ENCODE assay signal across 8 cellular contexts in genomic region chr3:47380601-47381316, GRCh38. TPM values are rescaled to one million over a fixed set of nuclear protein-coding genes. Genes with fewer than 3 reads are reported as not detected.
DNase-seq lines count a peak whose midpoint lies in the region; ATAC-seq and TF ChIP-seq lines count a peak whose summit lies in the region.

PTPN23 (plus strand) TSS chr3:47381021; CDS start chr3:47381097, 76 bp downstream.

- H3K27me3 ChIP-seq in ACC112 (ENCODE audit: insufficient read depth, low read length) (no peaks in the 10 kb centered on the region), breast epithelium (no peaks in the 10 kb centered on the region), iPS-18a (ENCODE audit: control insufficient read depth, insufficient read depth, low read length) (no peaks in the 10 kb centered on the region), skeletal muscle tissue (ENCODE audit: control insufficient read depth in 3 of 3, insufficient read depth in 3 of 3, low read length in 3 of 3) (no peaks in the 10 kb centered on the region)

- TF ChIP-seq CTCF in VCaP (conservative IDR thresholded peaks at IDR 0.05) (no peak), breast epithelium (IDR thresholded peaks at IDR 0.05) (no peak)

- intact Hi-C loops in breast epithelium (cut with DNase I; ENCODE audit: low total_unique reads): no loop called here

- H3K4me1 ChIP-seq in ACC112 (ENCODE audit: control insufficient read depth, insufficient read depth, low read length, unreplicated experiment): peaks cover 17% of the 10 kb centered on the region
- H3K4me1 ChIP-seq in breast epithelium: peaks cover 0 to 9% of the 10 kb centered on the region in 2 donors
- peaks cover 10% of the 10 kb centered on the region for H3K4me1 ChIP-seq in iPS-18a (ENCODE audit: control insufficient read depth, low read depth, low read length)
- peaks cover 32 to 50% (median 41%) of the 10 kb centered on the region in 3 donors for H3K4me1 ChIP-seq in skeletal muscle tissue (ENCODE audit: control insufficient read depth in 3 of 3, insufficient read depth in 3 of 3, low read length in 3 of 3)

- no peaks in the 10 kb centered on the region for H3K36me3 ChIP-seq in ACC112 (ENCODE audit: insufficient read depth, low read length)
- H3K36me3 ChIP-seq in breast epithelium: no peaks in the 10 kb centered on the region
- no peaks in the 10 kb centered on the region for H3K36me3 ChIP-seq in iPS-18a (ENCODE audit: control insufficient read depth, low read depth, low read length)
- peaks cover 0 to 5% (median 0%) of the 10 kb centered on the region in 3 donors for H3K36me3 ChIP-seq in skeletal muscle tissue (ENCODE audit: control insufficient read depth in 3 of 3, insufficient read depth in 3 of 3, low read length in 3 of 3)

- no peaks in the 10 kb centered on the region for H3K9me3 ChIP-seq in breast epithelium
- no peaks in the 10 kb centered on the region for H3K9me3 ChIP-seq in iPS-18a (ENCODE audit: control insufficient read depth, low read depth, low read length)
- no peaks in the 10 kb centered on the region for H3K9me3 ChIP-seq in skeletal muscle tissue (ENCODE audit: control insufficient read depth in 3 of 3, low read length in 3 of 3)

- H3K27ac ChIP-seq in ACC112 (ENCODE audit: low read depth, low read length) (peak within 1 kb of the TSS; percentile 78), VCaP (peak within 1 kb of the TSS; percentile 98), breast epithelium (peak within 1 kb of the TSS; percentile 97 to 98), iPS-18a (ENCODE audit: low read length) (peak within 1 kb of the TSS; percentile 60), skeletal muscle tissue (ENCODE audit: low read depth, low read length) (peak within 1 kb of the TSS; percentile 97)

- H2AFZ ChIP-seq in ACC112 (ENCODE audit: low read length, unreplicated experiment): peak within 1 kb of the TSS; percentile 75

- peak; percentile 68 for TF ChIP-seq POLR2A in breast epithelium (IDR thresholded peaks at IDR 0.05)

- DNase-seq in NCI-H2196 treated with DMSO at 0.1 percent for 48 hours (lab: John Stamatoyannopoulos, UW; ENCODE audit: unreplicated experiment) (peak; percentile 85), breast epithelium (ENCODE audit: low spot score in 2 of 2) (peak; percentile 99 to 100)

- H3K4me3 ChIP-seq in ACC112 (ENCODE audit: low read depth, low read length) (peak within 1 kb of the TSS; percentile 90), breast epithelium (peak within 1 kb of the TSS; percentile 79 to 99 (median 91)), iPS-18a (ENCODE audit: low read length) (peak within 1 kb of the TSS; percentile 96), skeletal muscle tissue (ENCODE audit: low read length in 3 of 3) (peak within 1 kb of the TSS; percentile 94 to 99 (median 97))

- ATAC-seq in GM18870 (IDR thresholded peaks at IDR 0.05; ENCODE audit: unreplicated experiment) (peak; percentile 77), HG03135 (IDR thresholded peaks at IDR 0.05; ENCODE audit: unreplicated experiment) (peak; percentile 68)

- peaks cover 50% of the 10 kb centered on the region for H3K79me2 ChIP-seq in ACC112 (ENCODE audit: control insufficient read depth, insufficient read depth, low read length, unreplicated experiment)

- H3K9ac ChIP-seq in iPS-18a (ENCODE audit: low read length) (peak within 1 kb of the TSS; percentile 79), skeletal muscle tissue (ENCODE audit: low read depth in 1 of 3, low read length in 3 of 3) (peak within 1 kb of the TSS; percentile 98 to 99 (median 98))

RNA-seq across cellular contexts. Expression of gene PTPN23, which starts in this region (rescaled TPM):
- total RNA-seq in breast epithelium: 10 to 100 TPM; 14.3 to 23.3 (median 18.4) TPM
- total RNA-seq in skeletal muscle tissue: 17.2 TPM

Comparison
In these comparisons a context has a peak if more than half of its experiments do, and no peak if none do; other contexts are left out.
1. Peak in every context shown above with its lines: DNase-seq, ATAC-seq, H3K4me3 ChIP-seq and H3K27ac ChIP-seq.